Comparison of ENCODE assay signal across 10 cellular contexts in the genomic region with DNA sequence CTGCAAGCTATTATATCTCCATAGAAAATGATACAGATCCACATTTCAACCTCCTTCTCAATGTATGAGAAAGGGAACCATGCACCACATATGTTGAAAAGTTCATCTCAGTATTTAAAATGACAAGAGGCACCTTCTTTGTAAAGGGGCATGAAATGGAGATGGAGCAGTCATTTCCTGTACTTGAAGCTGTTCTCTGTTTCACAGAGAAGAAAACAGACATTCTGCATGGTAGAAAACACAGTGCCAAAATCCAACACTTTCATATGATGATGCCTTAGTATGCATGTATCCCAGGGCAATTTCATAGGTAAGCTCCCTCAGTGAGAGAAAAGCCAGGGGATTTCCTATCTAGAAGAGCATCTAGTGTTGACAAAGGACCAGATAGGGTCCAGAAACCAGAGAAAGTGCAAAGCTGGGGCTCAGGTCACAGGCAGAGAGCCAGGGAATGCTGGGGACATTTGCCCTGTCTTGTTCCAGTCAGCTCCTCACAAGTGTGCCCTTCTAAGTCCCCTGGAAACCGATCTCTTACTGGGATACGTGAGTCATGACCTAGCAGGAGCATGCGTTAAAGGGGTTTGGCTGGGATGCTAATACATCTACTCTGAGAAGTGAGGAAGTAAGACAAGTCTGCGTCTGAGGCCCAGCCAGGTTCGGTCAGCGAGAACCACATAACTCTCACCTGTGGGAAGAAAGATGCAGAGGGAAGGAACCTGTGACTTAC.
A peak's percentile ranks its signal among the peaks of the same experiment; 100 is the strongest.
DNase-seq lines count a peak whose midpoint lies in the region; ATAC-seq, FAIRE-seq and TF ChIP-seq lines count a peak whose summit lies in the region.
"Had no signal": no experiment of that assay in that cellular context is flagged by ENCODE, and none has a peak within 500 bp of the region (broad histone marks: within the 10 kb centered on the region; RNA-seq: fewer than 3 reads in every experiment).

No MANE protein-coding gene starts in this region.

- H3K36me3 ChIP-seq in Loucy (ENCODE audit: insufficient read depth, low read length) (no peaks in the 10 kb centered on the region), uterus (no peaks in the 10 kb centered on the region)

- no peak overlapping the region for H3K9ac ChIP-seq in Loucy (ENCODE audit: low read depth, low read length, poor library complexity, severe bottlenecking)

- ATAC-seq in GM21526 (IDR thresholded peaks at IDR 0.05; ENCODE audit: low FRiP score, unreplicated experiment) (peak; percentile 49), foreskin keratinocyte (peak; percentile 44)

- H3K27ac ChIP-seq in foreskin keratinocyte (no peak overlapping the region), uterus (no peak overlapping the region)

- H3K9me2 ChIP-seq in Loucy (replicated peaks; ENCODE audit: low read depth, low read length) = no peaks in the 10 kb centered on the region

- peak; percentile 73 for FAIRE-seq in GM12892 (lab: Jason Lieb, UNC)

- no peaks in the 10 kb centered on the region for H4K20me1 ChIP-seq in Loucy (ENCODE audit: insufficient read depth, low read length, poor library complexity, severe bottlenecking)

- H3K4me1 ChIP-seq in Loucy (ENCODE audit: insufficient read depth, low read length, poor library complexity, severe bottlenecking) (peaks cover 56% of the 10 kb centered on the region), foreskin keratinocyte (no peaks in the 10 kb centered on the region), uterus (no peaks in the 10 kb centered on the region)

- H3K79me2 ChIP-seq in Loucy (ENCODE audit: insufficient read depth, low read length) = no peaks in the 10 kb centered on the region

- TF ChIP-seq CTCF in Loucy (conservative IDR thresholded peaks at IDR 0.05; ENCODE audit: low read length) (no peak), foreskin keratinocyte (conservative IDR thresholded peaks at IDR 0.05) (no peak), uterus (IDR thresholded peaks at IDR 0.05) (no peak)

- TF ChIP-seq POLR2A in GM12892 (IDR thresholded peaks at IDR 0.05; ENCODE audit: low read depth, low read length) = peak; percentile 30; the same call in 1 of the 2 replicates
- no peak for TF ChIP-seq POLR2A in uterus (IDR thresholded peaks at IDR 0.05)

- H3K9me3 ChIP-seq in Loucy (ENCODE audit: insufficient read depth, low read depth, low read length) (no peaks in the 10 kb centered on the region), uterus (no peaks in the 10 kb centered on the region)

- DNase-seq in GM12892 (ENCODE audit: insufficient read length) (no peak), foreskin keratinocyte (peak in 1 of 2 donors; percentile 18), uterus (no peak), NCI-H146 (lab: John Stamatoyannopoulos, UW) (no peak), NAMALWA (ENCODE audit: low spot score) (no peak), SW480 (ENCODE audit: low spot score) (no peak)
- DNase-seq: C1 segment of cervical spinal cord, NCI-H1930 had no signal

- H3K4me2 ChIP-seq in Loucy (ENCODE audit: low read depth, low read length, poor library complexity, severe bottlenecking) = no peak overlapping the region

- intact Hi-C loops in uterus (cut with DNase I; ENCODE audit: low total_unique reads) = no loop called here

- no peak overlapping the region for H3K4me3 ChIP-seq in Loucy (ENCODE audit: low read length, poor library complexity, severe bottlenecking)
- H3K4me3 ChIP-seq in uterus = no peak overlapping the region

- H3K27me3 ChIP-seq in Loucy (ENCODE audit: insufficient read depth, low read length, poor library complexity, severe bottlenecking) = no peaks in the 10 kb centered on the region
- H3K27me3 ChIP-seq in foreskin keratinocyte = no peaks in the 10 kb centered on the region
- no peaks in the 10 kb centered on the region for H3K27me3 ChIP-seq in uterus

- peak overlapping the region; percentile 53 for H2AFZ ChIP-seq in Loucy (ENCODE audit: low read length)

- no peaks in the 10 kb centered on the region for H3F3A ChIP-seq in Loucy (ENCODE audit: low read depth)
